8 cellular contexts compared by ENCODE assay signal in genomic region chr11:33256031-33256807, GRCh38. TPM values are rescaled to one million over a fixed set of nuclear protein-coding genes. Genes with fewer than 3 reads are reported as not detected.
A peak's percentile ranks its signal among the peaks of the same experiment; 100 is the strongest.
DNase-seq lines count a peak whose midpoint lies in the region; ATAC-seq, FAIRE-seq and TF ChIP-seq lines count a peak whose summit lies in the region.

No MANE protein-coding gene starts in this region.

- no peak for FAIRE-seq in HepG2 (lab: Jason Lieb, UNC)

- in situ Hi-C loops in HepG2 (cut with HindIII; ENCODE audit: extremely low pct_ligation_motif_present, low pct_unique_long_range_greater_than_20kb): no loop called here

- H3K79me2 ChIP-seq in HepG2 (ENCODE audit: insufficient read depth, low read length): peaks cover 27% of the 10 kb centered on the region

- H3K9ac ChIP-seq in HUES6 (ENCODE audit: low read length) (peak overlapping the region; percentile 98), HepG2 (ENCODE audit: insufficient read depth, low read depth, low read length) (peak overlapping the region; percentile 64)

- peak overlapping the region; percentile 71 for H3K4me2 ChIP-seq in HepG2 (ENCODE audit: low read depth, low read length)

- intact Hi-C loops in HepG2 (cut with micrococcal nuclease; ENCODE audit: unreplicated experiment): loop anchor here (2.0 to 5.0 kb wide), 3 partner anchors 44 to 95 kb away; partner anchors contain the start of gene CSTF3

- peaks cover 18% of the 10 kb centered on the region; the same call in 1 of the 2 replicates for H4K20me1 ChIP-seq in HepG2 (ENCODE audit: insufficient read depth, low read length)

- TF ChIP-seq CTCF in AG10803 (conservative IDR thresholded peaks at IDR 0.05; ENCODE audit: low read length): no peak
- no peak for TF ChIP-seq CTCF in HepG2 (CRISPR knock-in tag; IDR thresholded peaks at IDR 0.05)
- no peak for TF ChIP-seq CTCF in tibial nerve (IDR thresholded peaks at IDR 0.05)

- TF ChIP-seq EP300 in HepG2 (IDR thresholded peaks at IDR 0.05; ENCODE audit: low read depth in 2 of 2, low read length in 2 of 2) (no peak), HepG2 (CRISPR knock-in tag; IDR thresholded peaks at IDR 0.05; ENCODE audit: borderline replicate concordance) (no peak), tibial nerve (IDR thresholded peaks at IDR 0.05) (no peak)

- H2AFZ ChIP-seq in HepG2 (ENCODE audit: low read length): peak overlapping the region; percentile 51

- H3K4me1 ChIP-seq in HUES6 (ENCODE audit: control insufficient read depth, insufficient read depth, low read length): peaks cover 11% of the 10 kb centered on the region; the same call in 1 of the 2 replicates
- peaks cover 24% of the 10 kb centered on the region for H3K4me1 ChIP-seq in HepG2 (ENCODE audit: insufficient read depth, low read length)
- peaks cover 0 to 29% (median 7%) of the 10 kb centered on the region in 4 donors for H3K4me1 ChIP-seq in tibial nerve

- BruUV-seq in HepG2 (replicated peaks; lab: Mats Ljungman, UMichigan): TSS peak; percentile 82

- CTCF ChIA-PET in HepG2 (lab: Yijun Ruan, JAX; ENCODE audit: low intra/inter-chr PET ratio, low total read pairs): no interaction called here

- POLR2A ChIA-PET in HepG2 (lab: Yijun Ruan, JAX): no interaction called here

- no peaks in the 10 kb centered on the region for H3K9me3 ChIP-seq in HUES6 (ENCODE audit: control insufficient read depth, insufficient read depth, low read depth, low read length)
- no peaks in the 10 kb centered on the region for H3K9me3 ChIP-seq in HepG2 (ENCODE audit: low read length)
- H3K9me3 ChIP-seq in tibial nerve: no peaks in the 10 kb centered on the region

- TF ChIP-seq RAD21 in HepG2 (CRISPR knock-in tag; IDR thresholded peaks at IDR 0.05): no peak

- no peaks in the 10 kb centered on the region for H3K27me3 ChIP-seq in HUES6 (ENCODE audit: control insufficient read depth, insufficient read depth, low read length)
- no peaks in the 10 kb centered on the region; a peak in 2 of 5 replicates for H3K27me3 ChIP-seq in HepG2 (ENCODE audit: control insufficient read depth in 1 of 2, insufficient read depth in 2 of 2, low read length in 2 of 2)
- H3K27me3 ChIP-seq in tibial nerve: no peaks in the 10 kb centered on the region

- peak overlapping the region; percentile 72 for H3K4me3 ChIP-seq in AG10803 (ENCODE audit: low read length)
- H3K4me3 ChIP-seq in HUES6 (ENCODE audit: low read depth, low read length): peak overlapping the region; percentile 98
- H3K4me3 ChIP-seq in HepG2 (replicated peaks in 1 of 3; ENCODE audit: insufficient read depth in 1 of 3, low read depth in 2 of 3, low read length in 3 of 3): peak overlapping the region; percentile 80 to 100 (median 99)
- H3K4me3 ChIP-seq in tibial nerve: peak overlapping the region; percentile 66 to 96 (median 81)

- H3K36me3 ChIP-seq in HUES6 (ENCODE audit: control insufficient read depth, insufficient read depth, low read length) (no peaks in the 10 kb centered on the region), HepG2 (replicated peaks in 1 of 2; ENCODE audit: control insufficient read depth in 1 of 2, insufficient read depth in 2 of 2, low read length in 2 of 2) (no peaks in the 10 kb centered on the region), tibial nerve (no peaks in the 10 kb centered on the region)

- no peak for TF ChIP-seq POLR2A in HepG2 (IDR thresholded peaks at IDR 0.05; ENCODE audit: insufficient read depth in 1 of 2, low read depth in 2 of 2, low read length in 2 of 2)
- TF ChIP-seq POLR2A in tibial nerve (IDR thresholded peaks at IDR 0.05): no peak

- ATAC-seq in HepG2: no peak

- WGBS in adipose tissue, 3 donors: 55 to 72% (median 58%) methylated on average over 12 of the region's 12 CpGs
- 20% methylated on average over 12 of the region's 12 CpGs for WGBS in HepG2 (ENCODE audit: low lambda C conversion rate)
- 59 to 61% methylated on average over 12 of the region's 12 CpGs for WGBS in tibial nerve, 2 donors

- DNase-seq in AG10803 (ENCODE audit: low read depth) (peak; percentile 44), HepG2 (ENCODE audit: low spot score) (no peak), tibial nerve (ENCODE audit: low spot score in 2 of 2) (no peak), RKO (ENCODE audit: low spot score) (no peak)
- no peak for DNase-seq in activated CD4-positive, CD25-positive, alpha-beta regulatory T cell (lab: John Stamatoyannopoulos, UW)
- no peak for DNase-seq in NK-92 treated with Interleukin-12 subunit alpha and Interleukin-12 subunit beta, amount 100 ng/mL, for 24 hours (lab: John Stamatoyannopoulos, UW)

- peak overlapping the region; percentile 64; the same call in 1 of the 2 replicates for H3K27ac ChIP-seq in HUES6 (ENCODE audit: low read depth, low read length)
- peak overlapping the region; percentile 100 for H3K27ac ChIP-seq in adipose tissue (ENCODE audit: low read depth, low read length)
- H3K27ac ChIP-seq in HepG2 (ENCODE audit: extremely low read length, insufficient read depth, low read length): peak overlapping the region; percentile 2
- H3K27ac ChIP-seq in tibial nerve: peak overlapping the region; percentile 97 to 100 (median 100)

TF ChIP-seq in HepG2, 621 proteins besides CTCF, POLR2A, EP300 and RAD21:
- peak; percentile 21; the same call in 1 of the 2 replicates for TF ChIP-seq ARID2 (CRISPR knock-in tag; IDR thresholded peaks at IDR 0.05; ENCODE audit: borderline replicate concordance)
- TF ChIP-seq LCORL (IDR thresholded peaks at IDR 0.05): no peak
- TF ChIP-seq LCORL (CRISPR knock-in tag; IDR thresholded peaks at IDR 0.05): peak; percentile 16; the same call in 1 of the 2 replicates
- TF ChIP-seq BRCA1 (CRISPR knock-in tag; IDR thresholded peaks at IDR 0.05): no peak

RNA-seq across cellular contexts. Expression of gene HIPK3, which starts 1.0 kb away (rescaled TPM):
- 10 to 100 TPM; 10.8 to 49.6 (median 42.7) TPM for polyA plus RNA-seq in adipose tissue
- total RNA-seq in HepG2 (2016; rRNA removed; fragmentation: Illumina TruSeq; extraction: Trizol): 39.8 and 44.3 TPM in 2 replicates
- 246 and 276 TPM in 2 replicates for total RNA-seq in HepG2 (2016; cell fraction: cytosol; rRNA removed; fragmentation: Illumina TruSeq; extraction: Trizol; ENCODE audit: low read depth)
- 37.6 and 42.6 TPM in 2 replicates for total RNA-seq in HepG2 (2016; cell fraction: insoluble cytoplasmic fraction; rRNA removed; fragmentation: Illumina TruSeq; extraction: Trizol)
- 125 and 146 TPM in 2 replicates for total RNA-seq in HepG2 (2016; cell fraction: membrane; rRNA removed; fragmentation: Illumina TruSeq; extraction: Trizol)
- 22.4 and 25.3 TPM in 2 replicates for total RNA-seq in HepG2 (2016; cell fraction: nucleus; rRNA removed; fragmentation: Illumina TruSeq; extraction: Trizol)
- 18.2 and 20.5 TPM in 2 replicates for polyA plus RNA-seq in HepG2 (2011; rRNA removed)
- polyA plus RNA-seq in HepG2 (2011; cell fraction: cytosol; rRNA removed): 9.4 and 14.2 TPM in 2 replicates
- polyA plus RNA-seq in HepG2 (2011; cell fraction: nucleus; rRNA removed): 12.6 TPM in 2 replicates
- 14.7 and 16.7 TPM in 2 replicates for polyA plus RNA-seq in HepG2 (2012)
- 0.45 and 0.57 TPM in 2 replicates for polyA plus RNA-seq in HepG2 (2016; cell fraction: cytosol; fragmentation: Illumina TruSeq; extraction: Trizol; ENCODE audit: low read depth)
- 20.1 and 22.2 TPM in 2 replicates for polyA plus RNA-seq in HepG2 (2016; cell fraction: insoluble cytoplasmic fraction; fragmentation: Illumina TruSeq; extraction: Trizol; ENCODE audit: low read depth)
- polyA plus RNA-seq in HepG2 (2016; cell fraction: membrane; fragmentation: Illumina TruSeq; extraction: Trizol; ENCODE audit: low read depth): 3.7 and 4.1 TPM in 2 replicates
- 19.0 and 19.1 TPM in 2 replicates for polyA plus RNA-seq in HepG2 (2016; cell fraction: nucleus; fragmentation: Illumina TruSeq; extraction: Trizol; ENCODE audit: insufficient read depth, low read depth)
- polyA minus RNA-seq in HepG2 (2011; rRNA and poly(A)+ RNA removed; ENCODE audit: low replicate concordance): 44.7 and 93.7 TPM in 2 replicates
- polyA minus RNA-seq in HepG2 (2011; cell fraction: cytosol; rRNA and poly(A)+ RNA removed): 51.6 and 72.1 TPM in 2 replicates
- polyA minus RNA-seq in HepG2 (2011; cell fraction: nucleus; rRNA and poly(A)+ RNA removed): 40.9 and 51.1 TPM in 2 replicates
- 100 to 1,000 TPM; 212 to 302 (median 246) TPM for total RNA-seq in tibial nerve

Comparison
In these comparisons a context has a peak if more than half of its experiments do, and no peak if none do; other contexts are left out.
1. H3K27ac ChIP-seq: peak in every context shown above with its lines; median percentile 100 in adipose tissue; 100 in tibial nerve; 64 in HUES6; 2 in HepG2.